20 cellular contexts compared by ENCODE assay signal in the genomic region with DNA sequence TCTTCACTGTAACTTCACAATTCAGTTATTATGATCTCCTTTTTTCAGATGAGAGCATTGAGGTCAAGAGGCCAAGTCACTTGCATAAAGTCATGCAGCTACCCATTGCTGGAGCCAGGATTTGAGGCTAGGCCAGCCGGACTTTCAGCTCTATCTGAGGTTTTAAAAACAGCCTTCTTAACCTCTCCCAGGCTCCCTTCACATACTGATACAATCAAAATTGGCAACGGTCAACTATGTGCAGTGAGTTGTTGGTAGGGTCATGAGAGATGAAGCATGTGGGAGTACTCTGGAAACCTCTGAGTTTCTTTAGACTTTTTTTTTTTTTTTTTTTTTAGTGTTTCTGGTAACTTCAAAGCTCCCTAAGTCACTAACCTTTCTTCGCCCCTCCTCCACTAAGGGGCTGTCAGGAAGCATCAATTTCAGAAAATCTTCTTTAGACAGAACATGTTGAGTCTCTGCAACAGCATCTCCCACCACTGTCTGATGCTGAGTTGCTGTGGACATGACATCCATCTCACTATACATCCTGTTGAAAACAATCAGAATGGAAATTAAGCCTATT.
DNase-seq lines count a peak whose midpoint lies in the region; ATAC-seq, FAIRE-seq and TF ChIP-seq lines count a peak whose summit lies in the region.
"Had no signal": no experiment of that assay in that cellular context is flagged by ENCODE, and none has a peak within 500 bp of the region (broad histone marks: within the 10 kb centered on the region; RNA-seq: fewer than 3 reads in every experiment).

No MANE protein-coding gene starts in this region.

- DNase-seq in IMR-90 (peak; percentile 26), SJSA1 (ENCODE audit: low read depth in 1 of 2, low spot score in 2 of 2) (peak in 1 of 2 experiments; percentile 3), heart right ventricle (peak in 1 of 2 donors; percentile 26), neural crest cell (ENCODE audit: low read depth, low spot score) (no peak), kidney (no peak), HAP-1 (ENCODE audit: low spot score in 2 of 2) (no peak), NCI-H1105 (lab: John Stamatoyannopoulos, UW) (no peak)
- DNase-seq: Calu3; CD4-positive, CD25-positive, alpha-beta regulatory T cell; DMS53; HFFc6; NCI-H1092 treated with DMSO at 0.1 percent for 48 hours; NCI-H1694; NCI-H2227 treated with DMSO at 0.1 percent for 48 hours; NCI-H524 treated with DMSO at 0.1 percent for 48 hours; SHP77 had no signal

- CTCF ChIA-PET in IMR-90 (lab: Yijun Ruan, JAX), result no interaction called here

- H4K5ac ChIP-seq in IMR-90 (ENCODE audit: low read depth, low read length), result no peak overlapping the region; the same call in 1 of the 2 replicates

- peak overlapping the region; percentile 12; the same call in 1 of the 2 replicates for H3K23ac ChIP-seq in IMR-90 (ENCODE audit: low read depth, low read length)

- no peak overlapping the region for H3K4me3 Mint-ChIP-seq in neural crest cell
- H3K4me3 Mint-ChIP-seq: B cell; CD4-positive, CD25-positive, alpha-beta regulatory T cell; HFFc6 had no signal

- TF ChIP-seq POLR2A in IMR-90 (IDR thresholded peaks at IDR 0.05; ENCODE audit: low read depth, low read length), result no peak

- peaks cover 24% of the 10 kb centered on the region for H3K4me1 Mint-ChIP-seq in neural crest cell
- H3K4me1 Mint-ChIP-seq: B cell; CD4-positive, CD25-positive, alpha-beta regulatory T cell had no signal

- H3K4me2 ChIP-seq in IMR-90 (ENCODE audit: low read depth, low read length), result no peak overlapping the region

- no peaks in the 10 kb centered on the region for H3K27me3 ChIP-seq in IMR-90 (ENCODE audit: control insufficient read depth, insufficient read depth, low read length)
- no peaks in the 10 kb centered on the region for H3K27me3 ChIP-seq in SJSA1 (replicated peaks)
- H3K27me3 ChIP-seq in heart right ventricle, result no peaks in the 10 kb centered on the region
- no peaks in the 10 kb centered on the region for H3K27me3 ChIP-seq in HAP-1 (ENCODE audit: low read depth)

- H4K8ac ChIP-seq in IMR-90 (ENCODE audit: low read depth in 2 of 2, low read length in 2 of 2), result peak overlapping the region in 1 of 2 experiments; percentile 2; a peak in 1 of 4 replicates

- no peak overlapping the region for H3K27ac ChIP-seq in IMR-90 (ENCODE audit: insufficient read depth, low read length)
- H3K27ac ChIP-seq in SJSA1, result peak overlapping the region; percentile 52
- peak overlapping the region in 6 of 10 donors; percentile 20 to 68 (median 56) for H3K27ac ChIP-seq in heart right ventricle
- no peak overlapping the region for H3K27ac ChIP-seq in kidney (ENCODE audit: low read depth in 2 of 2, low read length in 2 of 2)

- H3K4ac ChIP-seq in IMR-90 (ENCODE audit: low read depth, low read length), result peak overlapping the region; percentile 65; the same call in 1 of the 2 replicates

- H3K9ac ChIP-seq in IMR-90 (ENCODE audit: low read depth, low read length) (no peak overlapping the region), kidney (ENCODE audit: low read length in 2 of 2) (no peak overlapping the region)

- H2BK120ac ChIP-seq in IMR-90 (ENCODE audit: low read depth, low read length), result peak overlapping the region; percentile 66

- H2BK5ac ChIP-seq in IMR-90 (ENCODE audit: low read depth, low read length, poor library complexity, severe bottlenecking), result no peak overlapping the region

- H3K9me1 ChIP-seq in IMR-90 (ENCODE audit: insufficient read depth, low read length), result peaks cover 12% of the 10 kb centered on the region

- POLR2A ChIA-PET in IMR-90 (lab: Charles Lee; ENCODE audit: unreplicated experiment), result no interaction called here

- H3K14ac ChIP-seq in IMR-90 (replicated peaks; ENCODE audit: low read depth, low read length), result 0 out of 2 replicates have a peak overlapping the region, but pooled peaks have one; percentile 49

- dilution Hi-C loops in IMR-90 (cut with HindIII; ENCODE audit: low sequenced_read_pairs, unreplicated experiment), result no loop called here

- H3K27ac Mint-ChIP-seq in neural crest cell (ENCODE audit: unreplicated experiment), result peak overlapping the region; percentile 57
- H3K27ac Mint-ChIP-seq: B cell; CD4-positive, CD25-positive, alpha-beta regulatory T cell; HFFc6 had no signal

- peak overlapping the region; percentile 48 for H2BK20ac ChIP-seq in IMR-90 (ENCODE audit: low read depth, low read length)

- H4K91ac ChIP-seq in IMR-90 (ENCODE audit: insufficient read depth, low read depth, low read length), result peak overlapping the region; percentile 52; the same call in 1 of the 2 replicates

- peak overlapping the region; percentile 73; the same call in 2 of the 3 replicates for H2BK15ac ChIP-seq in IMR-90 (ENCODE audit: low read depth, low read length)

- H2AK5ac ChIP-seq in IMR-90 (ENCODE audit: low read depth, low read length), result peak overlapping the region; percentile 72; the same call in 1 of the 2 replicates

- no peak for ATAC-seq in IMR-90 (ENCODE audit: low read depth)
- peak; percentile 24 to 61 (median 48) for ATAC-seq in heart right ventricle
- ATAC-seq: HepG2, Panc1 had no signal

- in situ Hi-C loops in IMR-90 (cut with MboI; ENCODE audit: low sequenced_read_pairs), result no loop called here
- in situ Hi-C loops in HAP-1 (cut with MboI; ENCODE audit: low sequenced_read_pairs), result no loop called here

- no peaks in the 10 kb centered on the region for H3K79me1 ChIP-seq in IMR-90 (ENCODE audit: low read depth in 1 of 2, low read length in 2 of 2)

- H4K20me1 ChIP-seq in IMR-90 (ENCODE audit: insufficient read depth, low read length), result no peaks in the 10 kb centered on the region

- FAIRE-seq in kidney (lab: Jason Lieb, UNC), result no peak
- FAIRE-seq: GM19239, HepG2 had no signal

- H2AFZ ChIP-seq in IMR-90 (replicated peaks; ENCODE audit: low read length, poor library complexity), result no peak overlapping the region

- intact Hi-C loops in IMR-90 (cut with micrococcal nuclease) (loop anchor here (5.0 kb wide), 2 partner anchors 199 to 561 kb away; no protein-coding TSS in a partner anchor), heart right ventricle (cut with DNase I) (loop anchor here in 4 of 10 donors (2.0 to 10.0 kb wide), 4 partner anchors 113 to 563 kb away; no protein-coding TSS in a partner anchor), kidney (cut with DNase I) (no loop called here)

- peaks cover 16% of the 10 kb centered on the region for H3K36me3 Mint-ChIP-seq in neural crest cell (ENCODE audit: low read depth)
- H3K36me3 Mint-ChIP-seq: CD4-positive, CD25-positive, alpha-beta regulatory T cell had no signal

- H3K36me3 ChIP-seq in IMR-90 (ENCODE audit: control insufficient read depth, insufficient read depth, low read length) (peaks cover 18% of the 10 kb centered on the region), SJSA1 (no peaks in the 10 kb centered on the region), heart right ventricle (peaks cover 0 to 92% (median 18%) of the 10 kb centered on the region in 9 donors), kidney (ENCODE audit: control insufficient read depth in 1 of 2, insufficient read depth in 2 of 2, low read length in 2 of 2) (peaks cover 0 to 2% of the 10 kb centered on the region in 2 donors), HAP-1 (replicated peaks) (no peaks in the 10 kb centered on the region)

- peaks cover 14% of the 10 kb centered on the region for H3K4me1 ChIP-seq in IMR-90 (ENCODE audit: control insufficient read depth, insufficient read depth, low read length)
- peaks cover 37% of the 10 kb centered on the region for H3K4me1 ChIP-seq in SJSA1 (replicated peaks)
- H3K4me1 ChIP-seq in heart right ventricle, result peaks cover 0 to 64% (median 31%) of the 10 kb centered on the region in 9 donors
- peaks cover 0 to 3% of the 10 kb centered on the region in 2 donors for H3K4me1 ChIP-seq in kidney (ENCODE audit: control insufficient read depth in 1 of 2, insufficient read depth in 1 of 2, low read depth in 1 of 2, low read length in 2 of 2)
- peaks cover 41% of the 10 kb centered on the region for H3K4me1 ChIP-seq in HAP-1

- no peak overlapping the region for H3K56ac ChIP-seq in IMR-90 (ENCODE audit: extremely low read depth, insufficient read depth, low read length)

- H3K4me3 ChIP-seq in IMR-90 (ENCODE audit: insufficient read depth, low read depth, low read length) (no peak overlapping the region), SJSA1 (no peak overlapping the region), heart right ventricle (no peak overlapping the region), kidney (ENCODE audit: low read length in 2 of 2) (no peak overlapping the region), HAP-1 (no peak overlapping the region)

- no peaks in the 10 kb centered on the region for H3K9me3 ChIP-seq in IMR-90 (ENCODE audit: control insufficient read depth, insufficient read depth, low read length)
- H3K9me3 ChIP-seq in SJSA1 (replicated peaks), result no peaks in the 10 kb centered on the region
- no peaks in the 10 kb centered on the region for H3K9me3 ChIP-seq in heart right ventricle
- H3K9me3 ChIP-seq in kidney (ENCODE audit: control insufficient read depth in 1 of 2, low read length in 2 of 2), result no peaks in the 10 kb centered on the region
- no peaks in the 10 kb centered on the region for H3K9me3 ChIP-seq in HAP-1

- no peaks in the 10 kb centered on the region for H3K9me3 Mint-ChIP-seq in neural crest cell
- H3K9me3 Mint-ChIP-seq: CD4-positive, CD25-positive, alpha-beta regulatory T cell had no signal

- WGBS in IMR-90 (ENCODE audit: extremely low coverage in 2 of 2, insufficient read length in 1 of 2), 2 experiments, result no CpG with 5 or more reads among the region's 3 CpGs
- WGBS in heart right ventricle, 2 donors, result 39 to 52% methylated on average over 3 of the region's 3 CpGs

- no TSS peak for BruUV-seq in IMR-90 (replicated peaks; lab: Mats Ljungman, UMichigan)

- no peak overlapping the region for H2AK9ac ChIP-seq in IMR-90 (replicated peaks; ENCODE audit: low read depth, low read length, poor library complexity)

- no peaks in the 10 kb centered on the region for H3K27me3 Mint-ChIP-seq in neural crest cell (ENCODE audit: low read depth)
- H3K27me3 Mint-ChIP-seq: B cell had no signal

- H3K18ac ChIP-seq in IMR-90 (ENCODE audit: low read depth, low read length), result peak overlapping the region; percentile 46; the same call in 1 of the 2 replicates

- no peak for TF ChIP-seq RAD21 in IMR-90 (IDR thresholded peaks at IDR 0.05; ENCODE audit: low read length)

- no peak for TF ChIP-seq CTCF in IMR-90 (conservative IDR thresholded peaks at IDR 0.05; ENCODE audit: low read depth, low read length)
- no peak for TF ChIP-seq CTCF in heart right ventricle (IDR thresholded peaks at IDR 0.05)
- TF ChIP-seq CTCF in neural crest cell (conservative IDR thresholded peaks at IDR 0.05), result no peak
- no peak for TF ChIP-seq CTCF in kidney (IDR thresholded peaks at IDR 0.05; ENCODE audit: borderline replicate concordance, extremely low read depth, insufficient read depth)

TF ChIP-seq in IMR-90, 13 proteins besides CTCF, POLR2A, EP300 and RAD21 (continues in another document):
- no peak for TF ChIP-seq MAFK (IDR thresholded peaks at IDR 0.05; ENCODE audit: low read depth, low read length)

Comparison
In these comparisons a context has a peak if more than half of its experiments do, and no peak if none do; other contexts are left out.
1. H3K27ac ChIP-seq: peak in SJSA1 (single experiment) and heart right ventricle (6 of 10); none in IMR-90 (single experiment) and kidney (0 of 2).